Comparison of ENCODE assay signal across 16 cellular contexts in the genomic region with DNA sequence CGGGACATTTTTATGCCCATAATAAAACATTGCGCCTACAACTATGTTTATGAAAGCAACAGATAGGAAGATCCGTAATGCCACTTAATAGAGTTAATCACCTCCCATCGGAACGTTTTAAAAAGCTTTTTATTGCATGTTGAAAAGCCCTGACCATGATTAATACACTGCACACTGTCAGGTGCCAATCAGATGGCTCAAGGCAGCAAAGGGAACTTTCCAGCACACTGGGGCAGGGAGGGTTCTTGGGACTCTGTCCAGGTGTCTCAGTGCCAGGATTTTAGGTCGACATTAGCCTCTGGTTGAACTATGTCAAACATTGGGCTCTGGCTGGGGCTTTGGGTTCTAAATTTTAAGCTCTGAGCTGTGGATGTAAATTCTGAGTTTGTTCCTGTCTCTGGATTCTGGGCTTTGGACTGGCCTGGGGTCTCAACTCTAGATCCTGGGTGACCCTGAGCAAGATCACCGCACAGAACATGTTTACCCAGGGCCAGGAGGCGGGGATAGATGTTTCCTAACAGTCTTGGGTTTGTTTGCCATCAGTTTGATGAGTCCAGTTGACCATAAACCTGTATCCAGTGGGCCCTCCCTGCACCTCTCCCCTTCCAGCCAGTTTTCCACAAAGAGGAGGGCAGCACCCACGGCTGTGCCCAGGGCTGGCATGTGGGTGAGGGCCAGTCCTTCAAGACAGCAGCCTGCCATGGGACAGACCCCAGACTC.
DNase-seq lines count a peak whose midpoint lies in the region; ATAC-seq, FAIRE-seq and TF ChIP-seq lines count a peak whose summit lies in the region.
"Had no signal": no experiment of that assay in that cellular context is flagged by ENCODE, and none has a peak within 500 bp of the region (broad histone marks: within the 10 kb centered on the region; RNA-seq: fewer than 3 reads in every experiment).

No MANE protein-coding gene starts in this region.

- no peak overlapping the region for H3K23ac ChIP-seq in H9 (ENCODE audit: insufficient read length, low read depth, low read length)

- no peak for TF ChIP-seq POLR2A in ovary (IDR thresholded peaks at IDR 0.05)

- no peak overlapping the region for H3T11ph ChIP-seq in H9 (ENCODE audit: low read length)

- H3K4me3 ChIP-seq in dorsolateral prefrontal cortex, result peak overlapping the region in 30 of 59 donors; percentile 15 to 65 (median 50)
- H3K4me3 ChIP-seq in ovary, result peak overlapping the region; percentile 13
- no peak overlapping the region for H3K4me3 ChIP-seq in pancreas
- H3K4me3 ChIP-seq: A549, HAP-1 had no signal

- 42 to 58% (median 58%) methylated on average over 9 of the region's 9 CpGs for WGBS in ovary, 3 donors
- WGBS in H9 (ENCODE audit: extremely low coverage, insufficient read length, low lambda C conversion rate), result no CpG with 5 or more reads among the region's 9 CpGs
- WGBS in pancreas, 2 donors, result 67% methylated on average over 9 of the region's 9 CpGs

- no peak for FAIRE-seq in pancreas (lab: Jason Lieb, UNC)
- FAIRE-seq: A549, HTR-8/SVneo had no signal

- H2BK5ac ChIP-seq in H9 (ENCODE audit: insufficient read length, low read length), result no peak overlapping the region

- no peaks in the 10 kb centered on the region for H3K79me2 ChIP-seq in H9 (ENCODE audit: insufficient read depth, low read length)

- no peak overlapping the region for H3K27ac Mint-ChIP-seq in endothelial cell (ENCODE audit: unreplicated experiment)
- H3K27ac Mint-ChIP-seq in H9, result no peak overlapping the region

- no peak overlapping the region for H3K4ac ChIP-seq in H9 (ENCODE audit: low read depth, low read length)

- H2BK12ac ChIP-seq in H9 (ENCODE audit: insufficient read length, low read depth, low read length), result no peak overlapping the region

- H3K9me3 Mint-ChIP-seq in endothelial cell (ENCODE audit: unreplicated experiment), result no peaks in the 10 kb centered on the region
- no peaks in the 10 kb centered on the region; a peak in 1 of 5 replicates for H3K9me3 Mint-ChIP-seq in H9

- H4K5ac ChIP-seq in H9 (ENCODE audit: insufficient read length, low read depth, low read length), result no peak overlapping the region

- no peak overlapping the region for H3K4me2 ChIP-seq in H9 (ENCODE audit: insufficient read depth, insufficient read length, low read length)
- H3K4me2 ChIP-seq: A549 had no signal

- no peak overlapping the region for H4K91ac ChIP-seq in H9 (ENCODE audit: insufficient read length, low read depth, low read length)

- peaks cover 4% of the 10 kb centered on the region for H3K36me3 Mint-ChIP-seq in endothelial cell (ENCODE audit: low read depth, unreplicated experiment)
- H3K36me3 Mint-ChIP-seq in H9 (ENCODE audit: insufficient read depth in 1 of 3, low read depth in 3 of 3), result peaks cover 0 to 1% (median 0%) of the 10 kb centered on the region in 3 experiments; a peak in 1 of 7 replicates

- peak; percentile 22 to 45 for DNase-seq in NCI-H446 (lab: John Stamatoyannopoulos, UW)
- no peak for DNase-seq in dorsolateral prefrontal cortex
- no peak for DNase-seq in ovary
- DNase-seq in stimulated activated CD4-positive, alpha-beta T cell treated with anti-CD3 and anti-CD28 coated beads, Interleukin-4, amount 100 ng/mL, for 1 hour, result no peak
- no peak for DNase-seq in endothelial cell (ENCODE audit: low spot score)
- DNase-seq in H9, result no peak
- DNase-seq in pancreas, result no peak
- DNase-seq: DMS53, NCI-H1048, NCI-H146, NCI-H345, SHP77 had no signal

- no peak overlapping the region for H2AK5ac ChIP-seq in H9 (ENCODE audit: insufficient read length, low read length)

- H3K23me2 ChIP-seq in H9 (ENCODE audit: insufficient read length, low read depth, low read length, poor library complexity, severe bottlenecking), result no peaks in the 10 kb centered on the region

- H3K4me1 Mint-ChIP-seq in endothelial cell (ENCODE audit: unreplicated experiment) (no peaks in the 10 kb centered on the region), H9 (no peaks in the 10 kb centered on the region)

- H4K20me1 ChIP-seq in H9 (ENCODE audit: control insufficient read depth, insufficient read depth, insufficient read length), result no peaks in the 10 kb centered on the region

- H3K9me3 ChIP-seq in ovary (no peaks in the 10 kb centered on the region), H9 (ENCODE audit: control insufficient read depth, low read depth, low read length) (no peaks in the 10 kb centered on the region), pancreas (no peaks in the 10 kb centered on the region)
- H3K9me3 ChIP-seq: A549, HAP-1 had no signal

- H2BK20ac ChIP-seq in H9 (ENCODE audit: low read depth, low read length, poor library complexity, severe bottlenecking), result no peak overlapping the region

- H2BK120ac ChIP-seq in H9 (ENCODE audit: low read depth, low read length, poor library complexity, severe bottlenecking), result no peak overlapping the region

- H3K4me3 Mint-ChIP-seq in endothelial cell (ENCODE audit: unreplicated experiment) (no peak overlapping the region), H9 (no peak overlapping the region)

- intact Hi-C loops in dorsolateral prefrontal cortex (cut with DNase I), result no loop called here
- intact Hi-C loops in ovary (cut with DNase I), result no loop called here
- intact Hi-C loops in pancreas (cut with DNase I), result no loop called here

- H3K36me3 ChIP-seq in ovary, result no peaks in the 10 kb centered on the region
- H3K36me3 ChIP-seq in pancreas, result no peaks in the 10 kb centered on the region
- H3K36me3 ChIP-seq: HAP-1 had no signal

- no peak overlapping the region for H3K9ac ChIP-seq in H9 (ENCODE audit: extremely low read depth, insufficient read length, low read length)

- no peak overlapping the region for H3K14ac ChIP-seq in H9 (ENCODE audit: insufficient read depth, low read length)

- H3K27ac ChIP-seq in C4-2B (peak overlapping the region; percentile 3), dorsolateral prefrontal cortex (peak overlapping the region in 1 of 59 donors; percentile 51), ovary (no peak overlapping the region), H9 (ENCODE audit: insufficient read length, low read depth, low read length) (no peak overlapping the region), pancreas (no peak overlapping the region)
- H3K27ac ChIP-seq: A549 had no signal

- H3K4me1 ChIP-seq in ovary (ENCODE audit: insufficient read depth), result peaks cover 8% of the 10 kb centered on the region
- H3K4me1 ChIP-seq in H9 (ENCODE audit: insufficient read depth, low read length), result no peaks in the 10 kb centered on the region
- no peaks in the 10 kb centered on the region for H3K4me1 ChIP-seq in pancreas
- H3K4me1 ChIP-seq: A549, HAP-1 had no signal

- no peak overlapping the region for H3K18ac ChIP-seq in H9 (ENCODE audit: insufficient read length, low read depth, low read length)

- TF ChIP-seq EP300 in ovary (IDR thresholded peaks at IDR 0.05), result no peak

- H4K8ac ChIP-seq in H9 (replicated peaks; ENCODE audit: insufficient read length, low read depth, low read length), result no peak overlapping the region

- H3K27me3 Mint-ChIP-seq in endothelial cell (ENCODE audit: unreplicated experiment) (peaks cover 17% of the 10 kb centered on the region), H9 (ENCODE audit: low read depth) (peaks cover 2% of the 10 kb centered on the region; the same call in 1 of the 2 replicates)

- no peaks in the 10 kb centered on the region for H3K79me1 ChIP-seq in H9 (ENCODE audit: insufficient read depth, low read depth, low read length, poor library complexity, severe bottlenecking)

- H3K27me3 ChIP-seq in dorsolateral prefrontal cortex (peaks cover 0 to 11% (median 0%) of the 10 kb centered on the region in 45 donors), ovary (no peaks in the 10 kb centered on the region), H9 (ENCODE audit: insufficient read depth, low read length) (no peaks in the 10 kb centered on the region), pancreas (peaks cover 0 to 3% (median 0%) of the 10 kb centered on the region in 4 donors)

- no peak overlapping the region for H3K56ac ChIP-seq in H9 (ENCODE audit: insufficient read length, low read depth, low read length)

- no peak for ATAC-seq in pancreas
- ATAC-seq: A549 had no signal

- no peak overlapping the region for H2AFZ ChIP-seq in H9 (ENCODE audit: low read length)

- no peak overlapping the region for H2BK15ac ChIP-seq in H9 (ENCODE audit: low read depth, low read length)

- TF ChIP-seq CTCF in C4-2B (conservative IDR thresholded peaks at IDR 0.05), result no peak
- no peak for TF ChIP-seq CTCF in dorsolateral prefrontal cortex (IDR thresholded peaks at IDR 0.05 in 54 of 56, conservative IDR thresholded peaks at IDR 0.05 in 2 of 56; ENCODE audit: low read depth in 1 of 56, partially characterized antibody in 56 of 56)
- TF ChIP-seq CTCF in ovary (IDR thresholded peaks at IDR 0.05), result no peak
- TF ChIP-seq CTCF in endothelial cell (IDR thresholded peaks at IDR 0.05; ENCODE audit: unreplicated experiment), result no peak
- no peak for TF ChIP-seq CTCF in H9 (conservative IDR thresholded peaks at IDR 0.05)
- no peak for TF ChIP-seq CTCF in pancreas (IDR thresholded peaks at IDR 0.05)

Comparison
In these comparisons a context has a peak if more than half of its experiments do, and no peak if none do; other contexts are left out.
1. DNase-seq: peak in NCI-H446 (2 of 2); none in dorsolateral prefrontal cortex (0 of 10), ovary (0 of 5), stimulated activated CD4-positive, alpha-beta T cell treated with anti-CD3 and anti-CD28 coated beads, Interleukin-4, amount 100 ng/mL, for 1 hour (single experiment), endothelial cell (single experiment), H9 (single experiment) and pancreas (0 of 6).
2. H3K4me3 ChIP-seq: peak in dorsolateral prefrontal cortex (30 of 59) and ovary (single experiment); none in pancreas (0 of 4).